Comparison of ENCODE assay signal across 19 cellular contexts in the genomic region with DNA sequence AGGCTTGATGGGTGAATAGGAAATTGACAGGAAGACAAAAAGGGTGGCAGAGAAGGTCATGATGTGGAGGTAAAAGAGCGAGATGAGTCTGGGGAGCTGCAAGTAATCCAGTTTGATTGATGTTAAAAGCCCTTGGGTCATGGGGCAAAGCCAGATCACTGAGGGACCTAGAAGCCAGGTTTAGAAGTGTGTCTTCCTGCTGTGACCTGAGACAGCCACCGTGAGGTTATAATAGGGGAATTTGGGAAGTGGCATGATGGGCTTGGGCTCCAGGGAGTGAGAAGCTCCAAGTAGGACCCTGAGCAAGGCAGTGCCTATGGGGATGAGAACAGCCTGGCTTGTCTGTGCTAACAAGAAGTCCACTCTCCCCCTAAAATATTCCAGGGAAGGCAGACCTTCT.
"Had no signal": no experiment of that assay in that cellular context is flagged by ENCODE, and none has a peak within 500 bp of the region (broad histone marks: within the 10 kb centered on the region; RNA-seq: fewer than 3 reads in every experiment).

No MANE protein-coding gene starts in this region.

- H2AFZ ChIP-seq: neural progenitor cell had no signal

- H3K4me2 ChIP-seq: neural progenitor cell had no signal

- H3K27me3 ChIP-seq: neural progenitor cell, pancreas, stomach, transverse colon had no signal

- H3K36me3 ChIP-seq: heart left ventricle, neural progenitor cell, pancreas, stomach, thoracic aorta, transverse colon had no signal

- H3K27ac ChIP-seq: dorsolateral prefrontal cortex, heart left ventricle, neural progenitor cell, pancreas, stomach, thoracic aorta, transverse colon had no signal

- ATAC-seq: heart left ventricle, pancreas, right cardiac atrium had no signal

- H3K9me3 ChIP-seq: pancreas, thoracic aorta, transverse colon had no signal

- H3K4me3 ChIP-seq: dorsolateral prefrontal cortex, heart left ventricle, neural progenitor cell, pancreas, stomach, thoracic aorta, transverse colon had no signal

- H3K9ac ChIP-seq: neural progenitor cell had no signal

- H3K27ac Mint-ChIP-seq: neural progenitor cell, progenitor cell of endocrine pancreas had no signal

- H3K4me3 Mint-ChIP-seq: naive B cell, neural progenitor cell had no signal

- DNase-seq: cortex of kidney; dorsolateral prefrontal cortex; effector CD8-positive, alpha-beta T cell; heart left ventricle; hippocampal formation; kidney glomerular epithelial cell; mesendoderm; naive B cell; occipital lobe; pancreas; right cardiac atrium; stimulated activated CD4-positive, alpha-beta T cell treated with anti-CD3 and anti-CD28 coated beads, Interleukin-4, amount 100 ng/mL, for 24 hours; stimulated activated naive CD4-positive, alpha-beta T cell; stomach; substantia nigra; transverse colon had no signal

- H3K4me1 ChIP-seq: pancreas, transverse colon had no signal
